11 cellular contexts compared by ENCODE assay signal in the genomic region with DNA sequence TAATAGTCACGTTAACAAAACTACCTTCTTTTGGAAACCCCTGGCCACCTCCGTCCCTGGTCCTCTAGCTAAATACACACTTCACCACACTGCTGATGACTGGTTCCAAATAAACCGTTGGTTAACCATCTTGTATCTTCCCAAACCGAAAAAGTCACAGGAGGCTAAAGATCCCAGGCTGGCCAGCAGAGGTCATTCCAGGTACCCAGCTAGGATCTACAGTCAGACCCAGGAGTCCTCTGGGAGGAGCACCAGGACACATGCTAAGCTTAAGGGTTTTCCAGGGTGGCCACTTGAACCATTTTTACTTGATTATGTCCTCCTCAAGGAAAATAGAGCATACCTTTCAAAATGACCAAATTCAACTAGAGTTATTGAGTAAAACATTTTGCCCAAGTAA.
DNase-seq lines count a peak whose midpoint lies in the region; ATAC-seq and TF ChIP-seq lines count a peak whose summit lies in the region.
"Had no signal": no experiment of that assay in that cellular context is flagged by ENCODE, and none has a peak within 500 bp of the region (broad histone marks: within the 10 kb centered on the region; RNA-seq: fewer than 3 reads in every experiment).

No MANE protein-coding gene starts in this region.

- H3K79me2 ChIP-seq in GM23248 (ENCODE audit: insufficient read depth), result peaks cover 94% of the 10 kb centered on the region

- POLR2A ChIA-PET in WTC11 (lab: Charles Lee), result no interaction called here

- H4K20me1 ChIP-seq in GM23248 (ENCODE audit: insufficient read depth), result no peaks in the 10 kb centered on the region

- CTCF ChIA-PET in WTC11 (lab: Charles Lee), result interaction anchor here (0.6 to 2.0 kb wide), 7 partner anchors 10 to 206 kb away, joined by 4 to 15 read pairs (median 5); no protein-coding TSS in a partner anchor

- no peaks in the 10 kb centered on the region for H3K9me3 ChIP-seq in upper lobe of left lung
- no peaks in the 10 kb centered on the region for H3K9me3 ChIP-seq in GM23248 (ENCODE audit: low read depth)
- H3K9me3 ChIP-seq: uterus had no signal

- no peak for TF ChIP-seq EP300 in upper lobe of left lung (IDR thresholded peaks at IDR 0.05)

- no peak for DNase-seq in activated naive CD4-positive, alpha-beta T cell treated with Interleukin-2 at 50 U/mL for 16 hours
- DNase-seq in WTC11 (ENCODE audit: low spot score) (no peak), iPS-NIHi7 (ENCODE audit: extremely low spot score) (peak; percentile 69), upper lobe of left lung (no peak), GM23248 (no peak), DMS153 treated with DMSO at 0.1 percent for 48 hours (lab: John Stamatoyannopoulos, UW; ENCODE audit: unreplicated experiment) (no peak)
- DNase-seq: activated CD8-positive, alpha-beta memory T cell treated with anti-CD3 and anti-CD28 coated beads, Interleukin-2, amount 50 U/mL, for 48 hours; uterus had no signal

- no peak overlapping the region for H3K9ac ChIP-seq in GM23248

- peaks cover 3% of the 10 kb centered on the region for H3K9me3 Mint-ChIP-seq in activated naive CD4-positive, alpha-beta T cell treated with anti-CD3 and anti-CD28 coated beads, Interleukin-2, amount 50 U/mL, for 24 hours
- no peaks in the 10 kb centered on the region for H3K9me3 Mint-ChIP-seq in WTC11

- peaks cover 72% of the 10 kb centered on the region for H3F3A ChIP-seq in GM23248 (ENCODE audit: insufficient read depth)

- H3K4me3 ChIP-seq in upper lobe of left lung (no peak overlapping the region), GM23248 (no peak overlapping the region)
- H3K4me3 ChIP-seq: lung, uterus had no signal

- H3K36me3 ChIP-seq in upper lobe of left lung, result peaks cover 5 to 72% (median 31%) of the 10 kb centered on the region in 4 donors
- peaks cover 64% of the 10 kb centered on the region for H3K36me3 ChIP-seq in GM23248 (ENCODE audit: low read depth)
- H3K36me3 ChIP-seq: uterus had no signal

- ATAC-seq in WTC11, result peak; percentile 64; the same call in 1 of the 2 replicates
- no peak for ATAC-seq in upper lobe of left lung (ENCODE audit: low FRiP score in 2 of 2)
- ATAC-seq in HG02938 (IDR thresholded peaks at IDR 0.05; ENCODE audit: unreplicated experiment), result no peak

- H3K27ac ChIP-seq in upper lobe of left lung (peak overlapping the region; percentile 35 to 84 (median 68)), GM23248 (no peak overlapping the region)

- peaks cover 99% of the 10 kb centered on the region for H3K4me1 Mint-ChIP-seq in activated naive CD4-positive, alpha-beta T cell treated with anti-CD3 and anti-CD28 coated beads, Interleukin-2, amount 50 U/mL, for 24 hours
- no peaks in the 10 kb centered on the region; the same call in 1 of the 2 replicates for H3K4me1 Mint-ChIP-seq in WTC11

- 57 to 60% methylated on average over 4 of the region's 4 CpGs for WGBS in upper lobe of left lung, 2 donors
- 80 to 86% methylated on average over 4 of the region's 4 CpGs for WGBS in GM23248 (ENCODE audit: low coverage in 1 of 2, low lambda C conversion rate in 2 of 2, missing lambda C conversion rate in 2 of 2), 2 experiments

- TF ChIP-seq CTCF in WTC11 (IDR thresholded peaks at IDR 0.05) (no peak), upper lobe of left lung (IDR thresholded peaks at IDR 0.05) (peak in 1 of 6 experiments; percentile 7)

- no peaks in the 10 kb centered on the region for H3K9me2 ChIP-seq in GM23248 (ENCODE audit: insufficient read depth)

- peak overlapping the region; percentile 86 for H3K4me3 Mint-ChIP-seq in activated naive CD4-positive, alpha-beta T cell treated with anti-CD3 and anti-CD28 coated beads, Interleukin-2, amount 50 U/mL, for 24 hours
- no peak overlapping the region for H3K4me3 Mint-ChIP-seq in WTC11

- in situ Hi-C loops in GM23248 (cut with MboI), result no loop called here

- no peaks in the 10 kb centered on the region for H3K27me3 Mint-ChIP-seq in activated naive CD4-positive, alpha-beta T cell treated with anti-CD3 and anti-CD28 coated beads, Interleukin-2, amount 50 U/mL, for 24 hours
- H3K27me3 Mint-ChIP-seq in WTC11 (ENCODE audit: low read depth), result no peaks in the 10 kb centered on the region

- H3K4me1 ChIP-seq in upper lobe of left lung (peaks cover 52 to 61% (median 57%) of the 10 kb centered on the region in 4 donors), GM23248 (ENCODE audit: insufficient read depth) (peaks cover 61% of the 10 kb centered on the region)
- H3K4me1 ChIP-seq: uterus had no signal

- H3K4me2 ChIP-seq in GM23248 (ENCODE audit: unreplicated experiment), result no peak overlapping the region

- H3K27me3 ChIP-seq in upper lobe of left lung (no peaks in the 10 kb centered on the region), GM23248 (replicated peaks; ENCODE audit: insufficient read depth) (no peaks in the 10 kb centered on the region)
- H3K27me3 ChIP-seq: uterus had no signal

- H2AFZ ChIP-seq in GM23248, result no peak overlapping the region

- H3K36me3 Mint-ChIP-seq in activated naive CD4-positive, alpha-beta T cell treated with anti-CD3 and anti-CD28 coated beads, Interleukin-2, amount 50 U/mL, for 24 hours, result peaks cover 62% of the 10 kb centered on the region
- peaks cover 34% of the 10 kb centered on the region for H3K36me3 Mint-ChIP-seq in WTC11

- no peak for TF ChIP-seq POLR2A in upper lobe of left lung (IDR thresholded peaks at IDR 0.05)

- H3K27ac Mint-ChIP-seq in activated naive CD4-positive, alpha-beta T cell treated with anti-CD3 and anti-CD28 coated beads, Interleukin-2, amount 50 U/mL, for 24 hours, result peak overlapping the region; percentile 99
- H3K27ac Mint-ChIP-seq in WTC11, result no peak overlapping the region

TF ChIP-seq in WTC11, 78 proteins besides CTCF, POLR2A, EP300 and RAD21:
- TF ChIP-seq, protein P1, sequence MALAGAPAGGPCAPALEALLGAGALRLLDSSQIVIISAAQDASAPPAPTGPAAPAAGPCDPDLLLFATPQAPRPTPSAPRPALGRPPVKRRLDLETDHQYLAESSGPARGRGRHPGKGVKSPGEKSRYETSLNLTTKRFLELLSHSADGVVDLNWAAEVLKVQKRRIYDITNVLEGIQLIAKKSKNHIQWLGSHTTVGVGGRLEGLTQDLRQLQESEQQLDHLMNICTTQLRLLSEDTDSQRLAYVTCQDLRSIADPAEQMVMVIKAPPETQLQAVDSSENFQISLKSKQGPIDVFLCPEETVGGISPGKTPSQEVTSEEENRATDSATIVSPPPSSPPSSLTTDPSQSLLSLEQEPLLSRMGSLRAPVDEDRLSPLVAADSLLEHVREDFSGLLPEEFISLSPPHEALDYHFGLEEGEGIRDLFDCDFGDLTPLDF (CRISPR knock-in tag; IDR thresholded peaks at IDR 0.05), result no peak
- TF ChIP-seq TCF7 (CRISPR knock-in tag; IDR thresholded peaks at IDR 0.05; ENCODE audit: low read depth) (no peak), KAT7 (CRISPR knock-in tag; IDR thresholded peaks at IDR 0.05; ENCODE audit: borderline replicate concordance) (no peak)
- TF ChIP-seq, protein P2, sequence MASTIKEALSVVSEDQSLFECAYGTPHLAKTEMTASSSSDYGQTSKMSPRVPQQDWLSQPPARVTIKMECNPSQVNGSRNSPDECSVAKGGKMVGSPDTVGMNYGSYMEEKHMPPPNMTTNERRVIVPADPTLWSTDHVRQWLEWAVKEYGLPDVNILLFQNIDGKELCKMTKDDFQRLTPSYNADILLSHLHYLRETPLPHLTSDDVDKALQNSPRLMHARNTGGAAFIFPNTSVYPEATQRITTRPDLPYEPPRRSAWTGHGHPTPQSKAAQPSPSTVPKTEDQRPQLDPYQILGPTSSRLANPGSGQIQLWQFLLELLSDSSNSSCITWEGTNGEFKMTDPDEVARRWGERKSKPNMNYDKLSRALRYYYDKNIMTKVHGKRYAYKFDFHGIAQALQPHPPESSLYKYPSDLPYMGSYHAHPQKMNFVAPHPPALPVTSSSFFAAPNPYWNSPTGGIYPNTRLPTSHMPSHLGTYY (CRISPR knock-in tag; IDR thresholded peaks at IDR 0.05), result no peak
- TF ChIP-seq, protein P3, sequence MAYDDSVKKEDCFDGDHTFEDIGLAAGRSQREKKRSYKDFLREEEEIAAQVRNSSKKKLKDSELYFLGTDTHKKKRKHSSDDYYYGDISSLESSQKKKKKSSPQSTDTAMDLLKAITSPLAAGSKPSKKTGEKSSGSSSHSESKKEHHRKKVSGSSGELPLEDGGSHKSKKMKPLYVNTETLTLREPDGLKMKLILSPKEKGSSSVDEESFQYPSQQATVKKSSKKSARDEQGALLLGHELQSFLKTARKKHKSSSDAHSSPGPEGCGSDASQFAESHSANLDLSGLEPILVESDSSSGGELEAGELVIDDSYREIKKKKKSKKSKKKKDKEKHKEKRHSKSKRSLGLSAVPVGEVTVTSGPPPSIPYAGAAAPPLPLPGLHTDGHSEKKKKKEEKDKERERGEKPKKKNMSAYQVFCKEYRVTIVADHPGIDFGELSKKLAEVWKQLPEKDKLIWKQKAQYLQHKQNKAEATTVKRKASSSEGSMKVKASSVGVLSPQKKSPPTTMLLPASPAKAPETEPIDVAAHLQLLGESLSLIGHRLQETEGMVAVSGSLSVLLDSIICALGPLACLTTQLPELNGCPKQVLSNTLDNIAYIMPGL (CRISPR knock-in tag; IDR thresholded peaks at IDR 0.05), result no peak
